In the genomic region with DNA sequence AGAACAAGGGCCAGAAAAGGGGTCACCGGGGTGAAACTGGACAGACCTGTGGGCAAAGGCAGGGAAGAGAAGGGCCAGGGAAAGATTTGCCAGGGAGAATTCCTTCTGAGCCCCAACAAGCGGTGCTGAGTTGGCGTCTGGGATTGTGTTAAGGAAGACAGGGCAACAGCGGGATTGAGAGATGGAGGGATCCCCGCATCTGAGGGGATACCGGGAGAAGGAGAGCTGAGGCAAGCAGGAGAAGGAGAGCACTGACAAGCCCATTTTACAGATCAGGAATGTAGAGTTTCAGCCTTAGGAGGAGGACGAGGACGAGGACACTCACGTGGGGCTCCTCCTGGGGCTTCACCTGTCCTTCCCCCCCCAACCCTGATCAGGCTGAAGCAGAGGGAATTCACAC, we compare ENCODE assay signal across 26 cellular contexts. TPM values are rescaled to one million over a fixed set of nuclear protein-coding genes. Genes with fewer than 3 reads are reported as not detected.
DNase-seq lines count a peak whose midpoint lies in the region; ATAC-seq, FAIRE-seq and TF ChIP-seq lines count a peak whose summit lies in the region.
"Had no signal": no experiment of that assay in that cellular context is flagged by ENCODE, and none has a peak within 500 bp of the region (broad histone marks: within the 10 kb centered on the region; RNA-seq: fewer than 3 reads in every experiment).

No MANE protein-coding gene starts in this region.

- DNase-seq in A549 (ENCODE audit: low read depth in 1 of 2, low spot score in 1 of 2) = no peak
- DNase-seq in GM12865 (ENCODE audit: low read depth) = no peak
- no peak for DNase-seq in T-helper 17 cell
- DNase-seq in mesothelial cell of epicardium (ENCODE audit: low spot score in 2 of 2, unreplicated experiment in 2 of 2) = no peak
- no peak for DNase-seq in HCEC 1CT
- DNase-seq in tibial nerve (ENCODE audit: low spot score in 2 of 2) = no peak
- DNase-seq in heart right ventricle = no peak
- DNase-seq in HPDE6-E6E7 (ENCODE audit: extremely low spot score) = no peak
- DNase-seq: activated CD4-positive, alpha-beta T cell treated with anti-CD3 and anti-CD28 coated beads for 48 hours; activated effector memory CD4-positive, alpha-beta T cell treated with anti-CD3 and anti-CD28 coated beads, Interleukin-2, amount 50 U/mL, for 16 hours; activated T-cell treated with anti-CD3 and anti-CD28 coated beads, Interleukin-2, amount 50 U/mL, for 1 hour; body of pancreas; effector CD4-positive, alpha-beta T cell; KG1; NCI-H1417; NCI-H446 treated with DMSO at 0.1 percent for 48 hours; OCI-M1; Right ventricle myocardium superior; stimulated activated CD4-positive, alpha-beta T cell treated with anti-CD3 and anti-CD28 coated beads, Interleukin-12 subunit alpha, Interleukin-12 subunit beta, amount 100 ng/mL, for 4 hours; stimulated activated CD4-positive, alpha-beta T cell treated with anti-CD3 and anti-CD28 coated beads, Interleukin-4, amount 100 ng/mL, for 1 hour had no signal

- TF ChIP-seq POLR2A in A549 (IDR thresholded peaks at IDR 0.05; ENCODE audit: low read length) (no peak), tibial nerve (IDR thresholded peaks at IDR 0.05) (no peak)

- H3K27me3 ChIP-seq in tibial nerve (peaks cover 0 to 74% of the 10 kb centered on the region in 2 donors), heart right ventricle (peaks cover 12 to 84% (median 61%) of the 10 kb centered on the region in 7 donors)
- H3K27me3 ChIP-seq: body of pancreas had no signal

- H3K27ac Mint-ChIP-seq in T-helper 17 cell (no peak overlapping the region), mesothelial cell of epicardium (no peak overlapping the region)
- H3K27ac Mint-ChIP-seq: natural killer cell treated with Interleukin-12 subunit alpha and Interleukin-12 subunit beta and Interleukin-15 and Interleukin-18, amount 100 ng/mL, for 72 hours had no signal

- TF ChIP-seq CTCF in A549 (IDR thresholded peaks at IDR 0.05) (no peak; the same call in 2 of the 3 replicates), GM12865 (IDR thresholded peaks at IDR 0.05; ENCODE audit: insufficient read depth, low read depth, low read length, missing control alignments) (no peak), mesothelial cell of epicardium (IDR thresholded peaks at IDR 0.05; ENCODE audit: unreplicated experiment) (no peak), tibial nerve (IDR thresholded peaks at IDR 0.05) (no peak), heart right ventricle (IDR thresholded peaks at IDR 0.05) (no peak)

- peak overlapping the region; percentile 56 for H3K4me3 Mint-ChIP-seq in T-helper 17 cell
- peak overlapping the region; percentile 28 for H3K4me3 Mint-ChIP-seq in mesothelial cell of epicardium
- H3K4me3 Mint-ChIP-seq: natural killer cell treated with Interleukin-12 subunit alpha and Interleukin-12 subunit beta and Interleukin-15 and Interleukin-18, amount 100 ng/mL, for 72 hours had no signal

- ATAC-seq in A549 (no peak), T-helper 17 cell (no peak), heart right ventricle (no peak)
- ATAC-seq: natural killer cell treated with Interleukin-12 subunit alpha and Interleukin-12 subunit beta and Interleukin-15 and Interleukin-18, amount 100 ng/mL, for 72 hours; sciatic nerve had no signal

- POLR2A ChIA-PET in A549 (lab: Yijun Ruan, JAX) = interaction anchor here (1.1 to 1.2 kb wide), 2 partner anchors 59 to 73 kb away, joined by 3 to 7 read pairs; a partner anchor contains a TSS

- H3K27me3 Mint-ChIP-seq in T-helper 17 cell (peaks cover 81% of the 10 kb centered on the region), mesothelial cell of epicardium (ENCODE audit: low read depth) (peaks cover 69% of the 10 kb centered on the region)

- H3K9me3 ChIP-seq in A549 = no peaks in the 10 kb centered on the region
- H3K9me3 ChIP-seq in T-helper 17 cell (ENCODE audit: control insufficient read depth, low read length, poor library complexity, severe bottlenecking) = no peaks in the 10 kb centered on the region
- no peaks in the 10 kb centered on the region for H3K9me3 ChIP-seq in tibial nerve
- H3K9me3 ChIP-seq in heart right ventricle = no peaks in the 10 kb centered on the region
- H3K9me3 ChIP-seq: body of pancreas, upper lobe of left lung had no signal

- CTCF ChIA-PET in A549 (lab: Yijun Ruan, JAX) = interaction anchor here (1.0 to 48.0 kb wide), 6 partner anchors 6 to 434 kb away, joined by 3 to 2097 read pairs (median 9); a partner anchor contains a TSS

- peaks cover 84% of the 10 kb centered on the region for H3K4me1 ChIP-seq in A549
- peaks cover 0 to 23% (median 9%) of the 10 kb centered on the region in 4 donors for H3K4me1 ChIP-seq in tibial nerve
- H3K4me1 ChIP-seq in heart right ventricle = peaks cover 2 to 34% (median 12%) of the 10 kb centered on the region in 9 donors

- H3K4me1 Mint-ChIP-seq in T-helper 17 cell (peaks cover 17% of the 10 kb centered on the region), mesothelial cell of epicardium (peaks cover 30% of the 10 kb centered on the region)

- H3K4me2 ChIP-seq in A549 = peak overlapping the region; percentile 92

- H3K27ac ChIP-seq in A549 (peak overlapping the region; percentile 99 to 100), tibial nerve (no peak overlapping the region), heart right ventricle (no peak overlapping the region)

- 95% methylated on average over 9 of the region's 9 CpGs for WGBS in A549 (ENCODE audit: missing lambda C conversion rate)
- WGBS in tibial nerve, 2 donors = 90 to 93% methylated on average over 9 of the region's 9 CpGs
- 94 to 96% methylated on average over 9 of the region's 9 CpGs for WGBS in heart right ventricle, 2 donors

- no peak for TF ChIP-seq RAD21 in A549 (conservative IDR thresholded peaks at IDR 0.05 in 1 of 2, IDR thresholded peaks at IDR 0.05 in 1 of 2)

- H3K36me3 Mint-ChIP-seq in T-helper 17 cell (ENCODE audit: low read depth) (peaks cover 12% of the 10 kb centered on the region), mesothelial cell of epicardium (no peaks in the 10 kb centered on the region)
- H3K36me3 Mint-ChIP-seq: natural killer cell treated with Interleukin-12 subunit alpha and Interleukin-12 subunit beta and Interleukin-15 and Interleukin-18, amount 100 ng/mL, for 72 hours had no signal

- no peak for TF ChIP-seq EP300 in A549 (IDR thresholded peaks at IDR 0.05)
- TF ChIP-seq EP300 in tibial nerve (IDR thresholded peaks at IDR 0.05) = no peak

- intact Hi-C loops in heart right ventricle (cut with DNase I) = loop anchor here in 6 of 10 donors (5.0 kb wide), 2 partner anchors 44 to 49 kb away; no protein-coding TSS in a partner anchor

- H3K36me3 ChIP-seq in tibial nerve (no peaks in the 10 kb centered on the region), heart right ventricle (no peaks in the 10 kb centered on the region)
- H3K36me3 ChIP-seq: upper lobe of left lung had no signal

- FAIRE-seq in A549 (lab: Jason Lieb, UNC) = no peak
- FAIRE-seq: G401.6, GM18507 had no signal

- no peaks in the 10 kb centered on the region for H3K9me3 Mint-ChIP-seq in mesothelial cell of epicardium
- H3K9me3 Mint-ChIP-seq: natural killer cell treated with Interleukin-12 subunit alpha and Interleukin-12 subunit beta and Interleukin-15 and Interleukin-18, amount 100 ng/mL, for 72 hours had no signal

- H3K4me3 ChIP-seq in A549 (peak overlapping the region; percentile 92; the same call in 2 of the 3 replicates), GM12865 (ENCODE audit: low read depth, low read length) (peak overlapping the region; percentile 42), tibial nerve (no peak overlapping the region), heart right ventricle (no peak overlapping the region)
- H3K4me3 ChIP-seq: body of pancreas had no signal

TF ChIP-seq in A549, 52 proteins besides CTCF, POLR2A, EP300 and RAD21 (continues in another document):
- TF ChIP-seq, protein P1, sequence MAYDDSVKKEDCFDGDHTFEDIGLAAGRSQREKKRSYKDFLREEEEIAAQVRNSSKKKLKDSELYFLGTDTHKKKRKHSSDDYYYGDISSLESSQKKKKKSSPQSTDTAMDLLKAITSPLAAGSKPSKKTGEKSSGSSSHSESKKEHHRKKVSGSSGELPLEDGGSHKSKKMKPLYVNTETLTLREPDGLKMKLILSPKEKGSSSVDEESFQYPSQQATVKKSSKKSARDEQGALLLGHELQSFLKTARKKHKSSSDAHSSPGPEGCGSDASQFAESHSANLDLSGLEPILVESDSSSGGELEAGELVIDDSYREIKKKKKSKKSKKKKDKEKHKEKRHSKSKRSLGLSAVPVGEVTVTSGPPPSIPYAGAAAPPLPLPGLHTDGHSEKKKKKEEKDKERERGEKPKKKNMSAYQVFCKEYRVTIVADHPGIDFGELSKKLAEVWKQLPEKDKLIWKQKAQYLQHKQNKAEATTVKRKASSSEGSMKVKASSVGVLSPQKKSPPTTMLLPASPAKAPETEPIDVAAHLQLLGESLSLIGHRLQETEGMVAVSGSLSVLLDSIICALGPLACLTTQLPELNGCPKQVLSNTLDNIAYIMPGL (CRISPR knock-in tag; IDR thresholded peaks at IDR 0.05; ENCODE audit: borderline replicate concordance) = no peak
- no peak for TF ChIP-seq ESRRA (IDR thresholded peaks at IDR 0.05; ENCODE audit: borderline replicate concordance, low read length)

RNA-seq across cellular contexts. Expression of a gene that starts 1.0 kb away (rescaled TPM):
- polyA plus RNA-seq in A549 (2011; rRNA removed) = 342 and 442 TPM in 2 replicates
- polyA plus RNA-seq in A549 (2012; cell fraction: cytosol; rRNA removed) = 157 and 189 TPM in 2 replicates
- 1,165 and 1,226 TPM in 2 replicates for polyA plus RNA-seq in A549 (2012; cell fraction: nucleus; rRNA removed)
- 225 to 288 TPM (median 248 TPM) in 3 replicates for polyA plus RNA-seq in A549 (2017; fragmentation: RNase III; extraction: RNeasy Plus Mini Kit Qiagen cat#74134 plus additional on column Dnase treatment)
- polyA minus RNA-seq in A549 (2011; rRNA and poly(A)+ RNA removed) = 586 and 639 TPM in 2 replicates
- 10 to 100 TPM in 1 of 2 donors, 1 to 10 TPM in 1; 3.3 to 58.0 TPM for total RNA-seq in T-helper 17 cell
- 0.44 to 1.2 TPM (median 0.93 TPM) in 3 replicates for total RNA-seq in mesothelial cell of epicardium
- 10 to 100 TPM in 1 of 4 donors, 1 to 10 TPM in 3; 1.5 to 19.2 (median 7.3) TPM for total RNA-seq in tibial nerve
- total RNA-seq in heart right ventricle = 1 to 10 TPM in 6 of 10 donors, under 1 TPM in 3, not detected in 1; 0.23 to 5.7 (median 1.1) TPM
- 1 to 10 TPM in 1 of 2 donors, under 1 TPM in 1; 0.41 to 2.0 TPM for polyA plus RNA-seq in heart right ventricle
- total RNA-seq: activated CD8-positive, alpha-beta memory T cell treated with anti-CD3 and anti-CD28 coated beads for 36 hours; natural killer cell treated with Interleukin-12 subunit alpha and Interleukin-12 subunit beta and Interleukin-15 and Interleukin-18, amount 100 ng/mL, for 72 hours had no signal

Comparison
In these comparisons a context has a peak if more than half of its experiments do, and no peak if none do; other contexts are left out.
1. H3K27ac ChIP-seq: peak in A549 (2 of 2); none in tibial nerve (0 of 4) and heart right ventricle (0 of 10).
2. H3K4me3 ChIP-seq: peak in A549 (single experiment) and GM12865 (single experiment); none in tibial nerve (0 of 4) and heart right ventricle (0 of 10).